In genomic region chr3:83523470-83524073, GRCh38 we compare ENCODE assay signal across 8 cellular contexts.
DNase-seq lines count a peak whose midpoint lies in the region; ATAC-seq, FAIRE-seq and TF ChIP-seq lines count a peak whose summit lies in the region.

No MANE protein-coding gene starts in this region.

- no peaks in the 10 kb centered on the region for H3K4me1 ChIP-seq in A549

- peak; percentile 89 to 93 for ATAC-seq in A549
- ATAC-seq in GM18861 (IDR thresholded peaks at IDR 0.05; ENCODE audit: unreplicated experiment) = peak; percentile 97
- ATAC-seq in HG03097 (IDR thresholded peaks at IDR 0.05; ENCODE audit: low FRiP score, unreplicated experiment) = peak; percentile 76
- no peak for ATAC-seq in GM21576 (IDR thresholded peaks at IDR 0.05; ENCODE audit: unreplicated experiment)

- POLR2A ChIA-PET in A549 (lab: Yijun Ruan, JAX) = no interaction called here

- H3K4me3 ChIP-seq in A549 = no peak overlapping the region

- peak; percentile 69 to 75; a peak in 4 of 5 replicates for TF ChIP-seq RAD21 in A549 (conservative IDR thresholded peaks at IDR 0.05 in 1 of 2, IDR thresholded peaks at IDR 0.05 in 1 of 2)

- WGBS in A549 (ENCODE audit: missing lambda C conversion rate) = 6% methylated on average over 7 of the region's 7 CpGs

- no peak for TF ChIP-seq EP300 in A549 (IDR thresholded peaks at IDR 0.05)

- peak; percentile 49 for TF ChIP-seq CTCF in A549 (IDR thresholded peaks at IDR 0.05)

- no peaks in the 10 kb centered on the region for H3K9me3 ChIP-seq in A549

- peak; percentile 1 to 80 for DNase-seq in A549 (ENCODE audit: low read depth in 1 of 2, low spot score in 1 of 2)
- DNase-seq in NCI-H2171 (lab: John Stamatoyannopoulos, UW) = peak; percentile 9
- DNase-seq in astrocyte of the hippocampus (ENCODE audit: low read depth, low spot score) = peak; percentile 80
- peak; percentile 52 for DNase-seq in iris pigment epithelial cell (ENCODE audit: low read depth)
- no peak for DNase-seq in activated CD8-positive, alpha-beta memory T cell treated with anti-CD3 and anti-CD28 coated beads, Interleukin-2, amount 50 U/mL, for 4 hours

- H3K27ac ChIP-seq in A549 = no peak overlapping the region

- TF ChIP-seq POLR2A in A549 (IDR thresholded peaks at IDR 0.05; ENCODE audit: low read length) = no peak

- H3K4me2 ChIP-seq in A549 = no peak overlapping the region

- CTCF ChIA-PET in A549 (lab: Yijun Ruan, JAX) = no interaction called here

- FAIRE-seq in A549 (lab: Jason Lieb, UNC) = peak; percentile 54

TF ChIP-seq in A549, 52 proteins besides CTCF, POLR2A, EP300 and RAD21:
- TF ChIP-seq REST (IDR thresholded peaks at IDR 0.05) (no peak), ESRRA (IDR thresholded peaks at IDR 0.05; ENCODE audit: borderline replicate concordance, low read length) (0 out of 2 replicates have a peak, but pooled peaks have one; percentile 23), BHLHE40 (IDR thresholded peaks at IDR 0.05; ENCODE audit: low read depth, low read length) (no peak), ZC3H11A (IDR thresholded peaks at IDR 0.05) (no peak), SMC3 (IDR thresholded peaks at IDR 0.05) (peak; percentile 45; the same call in 1 of the 3 replicates), E2F6 (IDR thresholded peaks at IDR 0.05; ENCODE audit: borderline replicate concordance, low read depth) (no peak), HES2 (IDR thresholded peaks at IDR 0.05) (no peak), ZFP36 (IDR thresholded peaks at IDR 0.05; ENCODE audit: borderline replicate concordance, partially characterized antibody) (no peak), JUN (IDR thresholded peaks at IDR 0.05) (no peak), PHF8 (IDR thresholded peaks at IDR 0.05; ENCODE audit: borderline replicate concordance, low read depth) (no peak), MAFK (IDR thresholded peaks at IDR 0.05; ENCODE audit: partially characterized antibody) (no peak)
TF ChIP-seq in A549: peak in this region for 2.
